Comparison of ENCODE assay signal across 11 cellular contexts in the genomic region with DNA sequence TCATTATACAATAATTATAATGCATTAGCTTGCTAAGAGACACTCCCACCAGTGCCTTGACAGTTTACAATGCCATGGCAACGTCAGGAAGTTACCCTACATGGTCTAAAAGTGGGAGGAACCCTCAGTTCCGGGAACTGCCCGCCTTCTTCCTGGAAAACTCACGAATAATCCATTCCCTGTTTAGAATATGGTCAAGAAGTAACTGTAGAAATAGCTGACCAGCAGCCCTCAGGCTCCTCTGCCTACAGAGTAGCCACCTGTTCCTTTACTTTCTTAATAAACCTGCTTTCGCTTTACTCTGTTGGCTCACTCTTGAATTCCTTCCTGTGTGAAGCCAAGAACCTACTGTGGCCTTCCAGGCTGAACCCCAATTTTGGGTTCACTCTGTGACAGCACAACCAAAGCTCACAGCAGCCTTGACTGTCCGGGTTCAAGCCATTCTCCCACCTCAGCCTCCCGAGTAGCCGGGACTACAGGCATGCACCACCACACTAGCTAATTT. TPM values are rescaled to one million over a fixed set of nuclear protein-coding genes. Genes with fewer than 3 reads are reported as not detected.
DNase-seq lines count a peak whose midpoint lies in the region; ATAC-seq and TF ChIP-seq lines count a peak whose summit lies in the region.
"Had no signal": no experiment of that assay in that cellular context is flagged by ENCODE, and none has a peak within 500 bp of the region (broad histone marks: within the 10 kb centered on the region; RNA-seq: fewer than 3 reads in every experiment).

No MANE protein-coding gene starts in this region.

- no peak overlapping the region for H3K4me3 Mint-ChIP-seq in activated T-cell treated with anti-CD3 and anti-CD28 coated beads, Interleukin-2, amount 50 U/mL, for 24 hours
- H3K4me3 Mint-ChIP-seq in stimulated activated naive CD8-positive, alpha-beta T cell treated with anti-CD3 and anti-CD28 coated beads, Interleukin-15, amount 100 ng/mL, for 72 hours: peak overlapping the region; percentile 16 to 72

- peak; percentile 35 for ATAC-seq in left lobe of liver
- ATAC-seq in stimulated activated naive CD8-positive, alpha-beta T cell treated with anti-CD3 and anti-CD28 coated beads, Interleukin-15, amount 100 ng/mL, for 72 hours: peak; percentile 68
- ATAC-seq: gastroesophageal sphincter had no signal

- H3K4me3 ChIP-seq in vagina (no peak overlapping the region), esophagus muscularis mucosa (no peak overlapping the region)
- H3K4me3 ChIP-seq: gastroesophageal sphincter, stomach had no signal

- H3K27me3 ChIP-seq in vagina (no peaks in the 10 kb centered on the region), esophagus muscularis mucosa (peaks cover 0 to 4% (median 0%) of the 10 kb centered on the region in 4 donors)

- H3K4me1 ChIP-seq in vagina (no peaks in the 10 kb centered on the region), esophagus muscularis mucosa (peaks cover 4 to 23% (median 18%) of the 10 kb centered on the region in 4 donors)
- H3K4me1 ChIP-seq: stomach had no signal

- no peaks in the 10 kb centered on the region for H3K9me3 ChIP-seq in vagina
- H3K9me3 ChIP-seq in esophagus muscularis mucosa: no peaks in the 10 kb centered on the region
- H3K9me3 ChIP-seq: gastroesophageal sphincter, stomach had no signal

- no peak overlapping the region for H3K27ac ChIP-seq in vagina
- no peak overlapping the region for H3K27ac ChIP-seq in esophagus muscularis mucosa (replicated peaks in 1 of 4)
- H3K27ac ChIP-seq: gastroesophageal sphincter, stomach had no signal

- H3K4me1 Mint-ChIP-seq in activated T-cell treated with anti-CD3 and anti-CD28 coated beads, Interleukin-2, amount 50 U/mL, for 24 hours (ENCODE audit: low read depth): peaks cover 8% of the 10 kb centered on the region
- peaks cover 9% of the 10 kb centered on the region for H3K4me1 Mint-ChIP-seq in stimulated activated naive CD8-positive, alpha-beta T cell treated with anti-CD3 and anti-CD28 coated beads, Interleukin-15, amount 100 ng/mL, for 72 hours

- DNase-seq in activated gamma-delta T cell treated with Interleukin-2 at 50 U/mL for 16 hours (peak; percentile 42), activated gamma-delta T cell (lab: John Stamatoyannopoulos, UW) (no peak), left lobe of liver (ENCODE audit: low spot score) (no peak), vagina (ENCODE audit: extremely low spot score in 2 of 2) (no peak), esophagus muscularis mucosa (ENCODE audit: extremely low spot score) (no peak), NCI-H1694 treated with DMSO at 0.1 percent for 48 hours (lab: John Stamatoyannopoulos, UW) (no peak)
- peak; percentile 48 for DNase-seq in activated T-cell treated with anti-CD3 and anti-CD28 coated beads, Interleukin-2, amount 50 U/mL, for 24 hours
- peak; percentile 48 to 69 for DNase-seq in stimulated activated naive CD8-positive, alpha-beta T cell treated with anti-CD3 and anti-CD28 coated beads, Interleukin-15, amount 100 ng/mL, for 72 hours
- DNase-seq: SHP77 treated with DMSO at 0.1 percent for 48 hours, stomach had no signal

- no peaks in the 10 kb centered on the region for H3K27me3 Mint-ChIP-seq in activated T-cell treated with anti-CD3 and anti-CD28 coated beads, Interleukin-2, amount 50 U/mL, for 24 hours
- H3K27me3 Mint-ChIP-seq in stimulated activated naive CD8-positive, alpha-beta T cell treated with anti-CD3 and anti-CD28 coated beads, Interleukin-15, amount 100 ng/mL, for 72 hours: peaks cover 5% of the 10 kb centered on the region

- TF ChIP-seq POLR2A in vagina (IDR thresholded peaks at IDR 0.05) (no peak), esophagus muscularis mucosa (IDR thresholded peaks at IDR 0.05; ENCODE audit: low read depth) (no peak)

- no peaks in the 10 kb centered on the region for H3K36me3 Mint-ChIP-seq in activated T-cell treated with anti-CD3 and anti-CD28 coated beads, Interleukin-2, amount 50 U/mL, for 24 hours (ENCODE audit: low read depth)

- WGBS in esophagus muscularis mucosa: 72% methylated on average over 8 of the region's 8 CpGs

- intact Hi-C loops in vagina (cut with DNase I) (no loop called here), esophagus muscularis mucosa (cut with DNase I) (no loop called here)

- TF ChIP-seq EP300 in esophagus muscularis mucosa (IDR thresholded peaks at IDR 0.05): no peak

- H3K27ac Mint-ChIP-seq in activated T-cell treated with anti-CD3 and anti-CD28 coated beads, Interleukin-2, amount 50 U/mL, for 24 hours: peak overlapping the region; percentile 83
- peak overlapping the region in 1 of 2 donors; percentile 96 for H3K27ac Mint-ChIP-seq in stimulated activated naive CD8-positive, alpha-beta T cell treated with anti-CD3 and anti-CD28 coated beads, Interleukin-15, amount 100 ng/mL, for 72 hours

- H3K36me3 ChIP-seq in vagina: no peaks in the 10 kb centered on the region
- H3K36me3 ChIP-seq in esophagus muscularis mucosa: no peaks in the 10 kb centered on the region
- H3K36me3 ChIP-seq: gastroesophageal sphincter, stomach had no signal

- TF ChIP-seq CTCF in vagina (IDR thresholded peaks at IDR 0.05) (no peak), esophagus muscularis mucosa (IDR thresholded peaks at IDR 0.05) (no peak)

- H3K9me3 Mint-ChIP-seq in activated T-cell treated with anti-CD3 and anti-CD28 coated beads, Interleukin-2, amount 50 U/mL, for 24 hours: no peaks in the 10 kb centered on the region
- no peaks in the 10 kb centered on the region for H3K9me3 Mint-ChIP-seq in stimulated activated naive CD8-positive, alpha-beta T cell treated with anti-CD3 and anti-CD28 coated beads, Interleukin-15, amount 100 ng/mL, for 72 hours

RNA-seq across cellular contexts. Expression of a gene that starts 20.0 kb away (rescaled TPM):
- total RNA-seq in left lobe of liver: 9.9 TPM
- total RNA-seq in vagina: 32.9 TPM
- 10 to 100 TPM; 14.3 to 27.5 (median 18.0) TPM for total RNA-seq in esophagus muscularis mucosa

RNA-seq across cellular contexts. Expression of a gene that starts 43.7 kb away (rescaled TPM):
- total RNA-seq in left lobe of liver: 18.7 TPM
- total RNA-seq in vagina: 28.0 TPM
- total RNA-seq in esophagus muscularis mucosa: 10 to 100 TPM; 18.0 to 42.6 (median 23.2) TPM

Comparison
In these comparisons a context has a peak if more than half of its experiments do, and no peak if none do; other contexts are left out.
1. DNase-seq: peak in activated gamma-delta T cell treated with Interleukin-2 at 50 U/mL for 16 hours (single experiment), activated T-cell treated with anti-CD3 and anti-CD28 coated beads, Interleukin-2, amount 50 U/mL, for 24 hours (single experiment) and stimulated activated naive CD8-positive, alpha-beta T cell treated with anti-CD3 and anti-CD28 coated beads, Interleukin-15, amount 100 ng/mL, for 72 hours (2 of 2); none in activated gamma-delta T cell (single experiment), left lobe of liver (single experiment), vagina (0 of 2), esophagus muscularis mucosa (single experiment) and NCI-H1694 treated with DMSO at 0.1 percent for 48 hours (single experiment).